Comparison of ENCODE assay signal across 1 cellular context in genomic region chr1:94883688-94884087, GRCh38.
TF ChIP-seq lines count a peak whose summit lies in the region.

No MANE protein-coding gene starts in this region.

TF ChIP-seq in HepG2, 621 proteins besides CTCF, POLR2A, EP300 and RAD21 (continued from another document):
- TF ChIP-seq PRDM10 (CRISPR knock-in tag; IDR thresholded peaks at IDR 0.05; ENCODE audit: low read depth): peak; percentile 64; the same call in 1 of the 2 replicates
- TF ChIP-seq, protein P1, sequence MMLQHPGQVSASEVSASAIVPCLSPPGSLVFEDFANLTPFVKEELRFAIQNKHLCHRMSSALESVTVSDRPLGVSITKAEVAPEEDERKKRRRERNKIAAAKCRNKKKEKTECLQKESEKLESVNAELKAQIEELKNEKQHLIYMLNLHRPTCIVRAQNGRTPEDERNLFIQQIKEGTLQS (CRISPR knock-in tag; IDR thresholded peaks at IDR 0.05): no peak
- no peak for TF ChIP-seq ZNF138 (CRISPR knock-in tag; IDR thresholded peaks at IDR 0.05; ENCODE audit: low read depth)
- TF ChIP-seq PRPF4 (IDR thresholded peaks at IDR 0.05; ENCODE audit: low read depth, low read length, poor library complexity, severe bottlenecking): no peak
- TF ChIP-seq JDP2 (CRISPR knock-in tag; IDR thresholded peaks at IDR 0.05; ENCODE audit: borderline replicate concordance): no peak
- no peak for TF ChIP-seq CENPT (CRISPR knock-in tag; IDR thresholded peaks at IDR 0.05; ENCODE audit: low read depth)
- TF ChIP-seq ZBTB7B (CRISPR knock-in tag; IDR thresholded peaks at IDR 0.05): 0 out of 2 replicates have a peak, but pooled peaks have one; percentile 8
- TF ChIP-seq PLRG1 (conservative IDR thresholded peaks at IDR 0.05): no peak
- no peak for TF ChIP-seq SIN3B (IDR thresholded peaks at IDR 0.05; ENCODE audit: low read length)
- no peak for TF ChIP-seq ZNF839 (CRISPR knock-in tag; IDR thresholded peaks at IDR 0.05; ENCODE audit: borderline replicate concordance)
- no peak for TF ChIP-seq ZNF44 (CRISPR knock-in tag; IDR thresholded peaks at IDR 0.05)
- no peak for TF ChIP-seq LCORL (IDR thresholded peaks at IDR 0.05)
- no peak for TF ChIP-seq LCORL (CRISPR knock-in tag; IDR thresholded peaks at IDR 0.05)
- no peak for TF ChIP-seq SRSF1 (optimal IDR thresholded peaks at IDR 0.05; ENCODE audit: low read depth, low read length)
